In genomic region chr1:208979776-208980175, GRCh38 we compare ENCODE assay signal across 11 cellular contexts.
"Had no signal": no experiment of that assay in that cellular context is flagged by ENCODE, and none has a peak within 500 bp of the region (broad histone marks: within the 10 kb centered on the region; RNA-seq: fewer than 3 reads in every experiment).

No MANE protein-coding gene starts in this region.

- ATAC-seq: activated naive CD8-positive, alpha-beta T cell treated with anti-CD3 and anti-CD28 coated beads, Interleukin-2, amount 50 U/mL, for 24 hours; psoas muscle; right lobe of liver; T-helper 17 cell; upper lobe of right lung had no signal

- H3K4me3 Mint-ChIP-seq: activated naive CD8-positive, alpha-beta T cell treated with anti-CD3 and anti-CD28 coated beads, Interleukin-2, amount 50 U/mL, for 24 hours; naive B cell; neural progenitor cell; T-helper 17 cell had no signal

- H3K36me3 Mint-ChIP-seq: naive B cell, neural progenitor cell had no signal

- DNase-seq: activated naive CD4-positive, alpha-beta T cell; activated naive CD8-positive, alpha-beta T cell treated with anti-CD3 and anti-CD28 coated beads, Interleukin-2, amount 50 U/mL, for 24 hours; activated T-cell treated with anti-CD3 and anti-CD28 coated beads for 4 hours; naive B cell; psoas muscle; right lobe of liver; T-helper 17 cell; upper lobe of right lung had no signal

- H3K27ac Mint-ChIP-seq: activated naive CD8-positive, alpha-beta T cell treated with anti-CD3 and anti-CD28 coated beads, Interleukin-2, amount 50 U/mL, for 24 hours; naive B cell; neural progenitor cell; T-helper 17 cell had no signal

- H3K4me1 Mint-ChIP-seq: activated naive CD8-positive, alpha-beta T cell treated with anti-CD3 and anti-CD28 coated beads, Interleukin-2, amount 50 U/mL, for 24 hours; naive B cell; neural progenitor cell; T-helper 17 cell had no signal

- H3K4me3 ChIP-seq: lung, neural progenitor cell, psoas muscle, right lobe of liver, thoracic aorta, upper lobe of right lung had no signal

- H3K9me3 Mint-ChIP-seq: activated naive CD8-positive, alpha-beta T cell treated with anti-CD3 and anti-CD28 coated beads, Interleukin-2, amount 50 U/mL, for 24 hours; neural progenitor cell had no signal
